3 cellular contexts compared by ENCODE assay signal in genomic region chr7:92397542-92397941, GRCh38.
"Had no signal": no experiment of that assay in that cellular context is flagged by ENCODE, and none has a peak within 500 bp of the region (broad histone marks: within the 10 kb centered on the region; RNA-seq: fewer than 3 reads in every experiment).

No MANE protein-coding gene starts in this region.

- H3K4me3 ChIP-seq: GM12878 had no signal

- DNase-seq: GDM1, GF-D8 had no signal
